In genomic region chr22:38353701-38354100, GRCh38 we compare ENCODE assay signal across 1 cellular context.
TF ChIP-seq lines count a peak whose summit lies in the region.

No MANE protein-coding gene starts in this region.

TF ChIP-seq in SK-N-SH, 30 proteins besides CTCF, POLR2A, EP300 and RAD21 (continued from another document):
- TF ChIP-seq ZBTB33 (IDR thresholded peaks at IDR 0.05; ENCODE audit: borderline replicate concordance, low read depth) (no peak), NRF1 (IDR thresholded peaks at IDR 0.05; ENCODE audit: low read depth, low read length) (no peak), RCOR1 (IDR thresholded peaks at IDR 0.05; ENCODE audit: low read length) (no peak), ELF1 (IDR thresholded peaks at IDR 0.05) (no peak), FOXM1 (IDR thresholded peaks at IDR 0.05; ENCODE audit: low read depth) (no peak), MAX (IDR thresholded peaks at IDR 0.05; ENCODE audit: low read depth) (no peak)
